Comparison of ENCODE assay signal across 25 cellular contexts in genomic region chr1:226492738-226493137, GRCh38.
"Had no signal": no experiment of that assay in that cellular context is flagged by ENCODE, and none has a peak within 500 bp of the region (broad histone marks: within the 10 kb centered on the region; RNA-seq: fewer than 3 reads in every experiment).

No MANE protein-coding gene starts in this region.

- FAIRE-seq: endometrium, islet of Langerhans, keratinocyte had no signal

- H3K27ac ChIP-seq: colonic mucosa, epithelial cell of prostate, esophagus squamous epithelium, gastrocnemius medialis, heart right ventricle, left lung, lower lobe of right lung had no signal

- H3K9me3 ChIP-seq: colonic mucosa, esophagus squamous epithelium, gastrocnemius medialis, heart right ventricle, left lung, lower lobe of right lung, mucosa of descending colon had no signal

- DNase-seq: colonic mucosa; cortex of kidney; effector CD8-positive, alpha-beta T cell; effector memory CD8-positive, alpha-beta T cell; endodermal cell; erythroblast; esophagus squamous epithelium; foreskin fibroblast; foreskin melanocyte; gastrocnemius medialis; glutamatergic neuron; heart right ventricle; hippocampal formation; left cardiac atrium; left lung; left ventricle myocardium superior; lower lobe of right lung; mesenchymal stem cell; mucosa of descending colon; naive B cell had no signal

- H3K27me3 ChIP-seq: colonic mucosa, esophagus squamous epithelium, gastrocnemius medialis, left lung had no signal

- ATAC-seq: effector memory CD8-positive, alpha-beta T cell; esophagus mucosa; gastrocnemius medialis; heart right ventricle; left cardiac atrium; left lung; left ventricle myocardium superior; lower lobe of right lung; mucosa of descending colon had no signal

- H3K36me3 ChIP-seq: colonic mucosa, esophagus squamous epithelium, gastrocnemius medialis, heart right ventricle, left lung, lower lobe of right lung had no signal

- H3K4me1 ChIP-seq: colonic mucosa, esophagus squamous epithelium, gastrocnemius medialis, heart right ventricle, left lung, lower lobe of right lung had no signal

- H3K4me3 ChIP-seq: colonic mucosa, esophagus squamous epithelium, gastrocnemius medialis, heart right ventricle, left lung, lower lobe of right lung, mucosa of descending colon had no signal
